In the genomic region with DNA sequence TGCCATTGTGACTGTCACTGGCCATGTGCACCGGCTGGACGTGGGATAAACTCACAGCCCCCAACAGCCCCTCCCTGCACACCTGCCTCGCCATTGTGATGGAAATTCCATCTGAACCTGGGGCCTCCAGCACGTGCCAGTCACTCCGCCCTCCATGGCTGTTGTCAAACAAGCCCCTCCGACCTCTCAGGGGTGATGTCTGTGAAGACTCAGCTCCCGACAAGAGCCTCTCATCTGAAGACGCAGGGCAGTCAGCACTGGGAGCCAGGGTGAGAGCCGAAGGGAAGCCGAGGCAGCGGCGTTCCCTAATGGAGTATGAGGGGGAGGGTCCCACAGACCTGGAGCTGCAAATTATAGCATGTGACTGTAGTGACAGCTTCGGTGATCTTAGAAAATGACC, we compare ENCODE assay signal across 18 cellular contexts. TPM values are rescaled to one million over a fixed set of nuclear protein-coding genes. Genes with fewer than 3 reads are reported as not detected.
"Had no signal": no experiment of that assay in that cellular context is flagged by ENCODE, and none has a peak within 500 bp of the region (broad histone marks: within the 10 kb centered on the region; RNA-seq: fewer than 3 reads in every experiment).

No MANE protein-coding gene starts in this region.

- H3K36me3 ChIP-seq: thyroid gland had no signal

- H3K9me3 ChIP-seq: body of pancreas, mucosa of descending colon, thyroid gland had no signal

- ATAC-seq: activated T-cell treated with anti-CD3 and anti-CD28 coated beads, Interleukin-2, amount 50 U/mL, for 72 hours; body of pancreas; foreskin keratinocyte; left cardiac atrium; mucosa of descending colon; naive thymus-derived CD4-positive, alpha-beta T cell; stimulated activated naive B cell treated with anti-CD40 and anti-IgM and Interleukin-4, amounts not matched to agents 10 μg/mL and 1 μg/mL and 100 μg/mL, for 72 hours had no signal

- H3K27ac Mint-ChIP-seq: activated naive CD8-positive, alpha-beta T cell treated with anti-CD3 and anti-CD28 coated beads for 36 hours; activated T-cell treated with anti-CD3 and anti-CD28 coated beads, Interleukin-2, amount 50 U/mL, for 72 hours; naive thymus-derived CD4-positive, alpha-beta T cell; stimulated activated naive B cell treated with anti-CD40 and anti-IgM and Interleukin-4, amounts not matched to agents 10 μg/mL and 1 μg/mL and 100 μg/mL, for 72 hours; T-helper 2 cell treated with Interferon-gamma antibody and Interleukin-4, amounts not matched to agents 5 μg/mL and 100 μg/mL, for 36 hours had no signal

- H3K4me3 ChIP-seq: body of pancreas, mucosa of descending colon, thyroid gland had no signal

- H3K27ac ChIP-seq: body of pancreas, foreskin keratinocyte, thyroid gland had no signal

- DNase-seq: activated gamma-delta T cell; activated naive CD8-positive, alpha-beta T cell treated with anti-CD3 and anti-CD28 coated beads for 36 hours; activated T-cell treated with anti-CD3 and anti-CD28 coated beads, Interleukin-2, amount 50 U/mL, for 72 hours; amygdala; body of pancreas; caudate nucleus; foreskin keratinocyte; left cardiac atrium; mammary epithelial cell; naive thymus-derived CD4-positive, alpha-beta T cell; retina; stimulated activated CD4-positive, alpha-beta T cell treated with anti-CD3 and anti-CD28 coated beads, Interleukin-2, amount 100 ng/mL, for 48 hours; stimulated activated naive B cell treated with anti-CD40 and anti-IgM and Interleukin-4, amounts not matched to agents 10 μg/mL and 1 μg/mL and 100 μg/mL, for 72 hours; thyroid gland had no signal

- H3K4me3 Mint-ChIP-seq: activated naive CD8-positive, alpha-beta T cell treated with anti-CD3 and anti-CD28 coated beads for 36 hours; activated T-cell treated with anti-CD3 and anti-CD28 coated beads, Interleukin-2, amount 50 U/mL, for 72 hours; naive thymus-derived CD4-positive, alpha-beta T cell; stimulated activated naive B cell treated with anti-CD40 and anti-IgM and Interleukin-4, amounts not matched to agents 10 μg/mL and 1 μg/mL and 100 μg/mL, for 72 hours; T-helper 2 cell treated with Interferon-gamma antibody and Interleukin-4, amounts not matched to agents 5 μg/mL and 100 μg/mL, for 36 hours had no signal

- H3K4me1 ChIP-seq: body of pancreas, thyroid gland had no signal

- H3K27me3 ChIP-seq: foreskin keratinocyte, thyroid gland had no signal

- H3K27me3 Mint-ChIP-seq: activated naive CD8-positive, alpha-beta T cell treated with anti-CD3 and anti-CD28 coated beads for 36 hours had no signal

RNA-seq across cellular contexts. Expression of a gene that starts 1.4 kb away (rescaled TPM):
- total RNA-seq: activated naive CD8-positive, alpha-beta T cell treated with anti-CD3 and anti-CD28 coated beads for 36 hours; activated T-cell treated with anti-CD3 and anti-CD28 coated beads, Interleukin-2, amount 50 U/mL, for 72 hours; body of pancreas; endothelial cell of umbilical vein; foreskin keratinocyte; left cardiac atrium; mammary epithelial cell; mucosa of descending colon; naive thymus-derived CD4-positive, alpha-beta T cell; skeletal muscle tissue; thyroid gland had no signal

RNA-seq across cellular contexts. Expression of a gene that starts 5.9 kb away (rescaled TPM):
- total RNA-seq: activated naive CD8-positive, alpha-beta T cell treated with anti-CD3 and anti-CD28 coated beads for 36 hours; activated T-cell treated with anti-CD3 and anti-CD28 coated beads, Interleukin-2, amount 50 U/mL, for 72 hours; body of pancreas; endothelial cell of umbilical vein; foreskin keratinocyte; left cardiac atrium; mammary epithelial cell; mucosa of descending colon; naive thymus-derived CD4-positive, alpha-beta T cell; skeletal muscle tissue; thyroid gland had no signal

RNA-seq across cellular contexts. Expression of a gene that starts 12.7 kb away (rescaled TPM):
- total RNA-seq: activated naive CD8-positive, alpha-beta T cell treated with anti-CD3 and anti-CD28 coated beads for 36 hours; activated T-cell treated with anti-CD3 and anti-CD28 coated beads, Interleukin-2, amount 50 U/mL, for 72 hours; body of pancreas; endothelial cell of umbilical vein; foreskin keratinocyte; left cardiac atrium; mammary epithelial cell; mucosa of descending colon; naive thymus-derived CD4-positive, alpha-beta T cell; skeletal muscle tissue; thyroid gland had no signal

RNA-seq across cellular contexts. Expression of a gene that starts 20.8 kb away (rescaled TPM):
- total RNA-seq: activated naive CD8-positive, alpha-beta T cell treated with anti-CD3 and anti-CD28 coated beads for 36 hours; activated T-cell treated with anti-CD3 and anti-CD28 coated beads, Interleukin-2, amount 50 U/mL, for 72 hours; body of pancreas; endothelial cell of umbilical vein; foreskin keratinocyte; left cardiac atrium; mammary epithelial cell; mucosa of descending colon; naive thymus-derived CD4-positive, alpha-beta T cell; skeletal muscle tissue; thyroid gland had no signal

RNA-seq across cellular contexts. Expression of a gene that starts 27.7 kb away (rescaled TPM):
- total RNA-seq: activated naive CD8-positive, alpha-beta T cell treated with anti-CD3 and anti-CD28 coated beads for 36 hours; activated T-cell treated with anti-CD3 and anti-CD28 coated beads, Interleukin-2, amount 50 U/mL, for 72 hours; body of pancreas; endothelial cell of umbilical vein; foreskin keratinocyte; left cardiac atrium; mammary epithelial cell; mucosa of descending colon; naive thymus-derived CD4-positive, alpha-beta T cell; skeletal muscle tissue had no signal
